Comparison of ENCODE assay signal across 1 cellular context in the genomic region with DNA sequence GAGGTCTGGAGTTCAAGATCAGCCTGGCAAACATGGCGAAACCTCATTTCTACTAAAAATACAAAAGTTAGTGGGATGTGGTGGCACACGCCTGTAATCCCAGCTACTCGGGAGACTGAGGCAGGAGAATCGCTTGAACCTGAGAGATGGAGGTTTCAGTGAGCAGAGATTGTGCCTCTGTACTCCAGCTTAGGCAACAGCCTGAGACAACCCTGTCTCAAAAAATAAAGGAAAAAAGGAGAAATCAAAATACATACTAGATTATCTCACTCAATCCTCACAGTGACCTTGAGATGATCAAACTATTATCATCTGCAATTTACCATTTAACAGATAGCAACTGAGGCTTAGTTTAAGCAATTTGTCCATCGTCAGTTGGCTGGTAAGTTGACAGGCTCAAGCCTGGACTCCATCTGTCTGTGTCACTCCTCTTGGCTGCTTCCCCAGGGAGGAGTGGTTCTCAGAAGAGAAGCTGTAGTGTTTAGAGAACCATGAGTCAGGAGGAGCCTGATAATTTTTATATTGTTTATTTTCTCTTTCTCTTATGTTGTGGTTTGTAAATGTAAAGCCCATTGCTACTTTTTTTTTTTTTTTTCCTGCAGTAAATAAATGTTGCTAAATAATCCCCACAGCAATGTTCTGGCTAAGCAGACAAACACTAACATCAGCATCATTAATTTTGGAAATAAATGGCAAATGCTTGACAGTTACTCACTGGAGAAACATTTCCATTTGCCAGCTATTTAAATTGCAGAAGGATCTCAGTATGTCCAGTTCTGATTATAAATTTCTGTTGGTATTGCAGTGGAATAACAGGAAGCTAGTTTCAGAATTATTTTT.
A peak's percentile ranks its signal among the peaks of the same experiment; 100 is the strongest.
TF ChIP-seq lines count a peak whose summit lies in the region.

No MANE protein-coding gene starts in this region.

TF ChIP-seq in endothelial cell of umbilical vein, 7 proteins besides CTCF, POLR2A, EP300 and RAD21:
- TF ChIP-seq FOS (IDR thresholded peaks at IDR 0.05; ENCODE audit: borderline replicate concordance, insufficient read depth, low read length): peak; percentile 23
